33 cellular contexts compared by ENCODE assay signal in the genomic region with DNA sequence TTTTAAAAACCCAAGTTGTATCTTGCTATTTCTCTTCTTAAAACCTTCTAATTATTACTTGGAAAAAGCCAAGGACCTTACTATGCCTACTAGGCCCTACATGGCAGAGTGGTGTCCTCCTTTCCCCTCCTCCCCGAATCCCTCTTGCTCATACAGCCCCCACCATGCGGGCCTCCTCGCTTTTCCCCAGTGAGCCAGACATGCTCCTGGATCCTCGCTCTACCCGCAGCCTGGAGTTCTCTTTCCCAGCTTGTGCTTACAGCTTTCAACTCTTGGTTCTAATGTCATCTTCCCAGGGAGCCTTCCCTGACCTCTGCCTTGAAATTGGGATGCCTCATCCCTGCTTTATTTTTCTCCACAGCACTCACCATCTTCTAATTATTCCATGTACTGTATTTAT.
"Had no signal": no experiment of that assay in that cellular context is flagged by ENCODE, and none has a peak within 500 bp of the region (broad histone marks: within the 10 kb centered on the region; RNA-seq: fewer than 3 reads in every experiment).

No MANE protein-coding gene starts in this region.

- H3K9me3 Mint-ChIP-seq: activated B cell treated with CpG ODN at 0.5 μM for 24 hours; activated CD4-positive, alpha-beta memory T cell treated with anti-CD3 and anti-CD28 coated beads for 36 hours; activated CD4-positive, alpha-beta T cell treated with anti-CD3 and anti-CD28 coated beads, Interleukin-2, amount 10 ng/mL, durations not matched to agents 24 days and 14 days; activated CD8-positive, alpha-beta T cell treated with anti-CD3 and anti-CD28 coated beads for 36 hours; activated naive CD4-positive, alpha-beta T cell treated with anti-CD3 and anti-CD28 coated beads for 36 hours; activated naive CD4-positive, alpha-beta T cell treated with anti-CD3 and anti-CD28 coated beads, Interleukin-2, amount 50 U/mL, for 72 hours; activated naive CD8-positive, alpha-beta T cell treated with anti-CD3 and anti-CD28 coated beads for 36 hours; activated T-cell treated with anti-CD3 and anti-CD28 coated beads, Interleukin-2, amount 50 U/mL, for 4 hours; activated T-cell treated with anti-CD3 and anti-CD28 coated beads, Interleukin-2, amount 50 U/mL, for 72 hours; activated T-helper 1 cell treated with anti-CD3 and anti-CD28 coated beads, Interleukin-12 subunit alpha, Interleukin-12 subunit beta, Interleukin-2, Interleukin-4 antibody, amounts not matched to agents 30 ng/mL and 10 ng/mL and 1 ng/mL, durations not matched to agents 14 hours and 24 hours and 36 hours; activated T-helper 17 cell treated with anti-CD3 and anti-CD28 coated beads, Interleukin-2, amount 50 U/mL, for 72 hours; T-cell had no signal

- H3K36me3 Mint-ChIP-seq: activated CD4-positive, alpha-beta memory T cell treated with anti-CD3 and anti-CD28 coated beads for 36 hours; activated naive CD4-positive, alpha-beta T cell treated with anti-CD3 and anti-CD28 coated beads, Interleukin-2, amount 50 U/mL, for 72 hours; activated naive CD8-positive, alpha-beta T cell treated with anti-CD3 and anti-CD28 coated beads for 36 hours; T-cell had no signal

- H3K4me1 Mint-ChIP-seq: activated CD4-positive, alpha-beta T cell treated with anti-CD3 and anti-CD28 coated beads, Interleukin-2, amount 10 ng/mL, durations not matched to agents 24 days and 14 days; activated T-helper 17 cell treated with anti-CD3 and anti-CD28 coated beads, Interleukin-2, amount 50 U/mL, for 72 hours; T-cell had no signal

- H3K27ac Mint-ChIP-seq: activated B cell treated with CpG ODN at 0.5 μM for 24 hours; activated CD4-positive, alpha-beta memory T cell treated with anti-CD3 and anti-CD28 coated beads for 36 hours; activated CD4-positive, alpha-beta T cell treated with anti-CD3 and anti-CD28 coated beads, Interleukin-2, amount 10 ng/mL, durations not matched to agents 24 days and 14 days; activated CD8-positive, alpha-beta T cell treated with anti-CD3 and anti-CD28 coated beads for 36 hours; activated naive CD4-positive, alpha-beta T cell treated with anti-CD3 and anti-CD28 coated beads for 36 hours; activated naive CD4-positive, alpha-beta T cell treated with anti-CD3 and anti-CD28 coated beads, Interleukin-2, amount 50 U/mL, for 72 hours; activated naive CD8-positive, alpha-beta T cell treated with anti-CD3 and anti-CD28 coated beads for 36 hours; activated T-cell treated with anti-CD3 and anti-CD28 coated beads, Interleukin-2, amount 50 U/mL, for 72 hours; activated T-helper 1 cell treated with anti-CD3 and anti-CD28 coated beads, Interleukin-12 subunit alpha, Interleukin-12 subunit beta, Interleukin-2, Interleukin-4 antibody, amounts not matched to agents 30 ng/mL and 10 ng/mL and 1 ng/mL, durations not matched to agents 14 hours and 24 hours and 36 hours; activated T-helper 17 cell treated with anti-CD3 and anti-CD28 coated beads, Interleukin-2, amount 50 U/mL, for 72 hours; T-cell; T-helper 17 cell had no signal

- H3K27me3 Mint-ChIP-seq: activated CD4-positive, alpha-beta memory T cell treated with anti-CD3 and anti-CD28 coated beads for 36 hours; activated CD8-positive, alpha-beta T cell treated with anti-CD3 and anti-CD28 coated beads for 36 hours; activated T-helper 17 cell treated with anti-CD3 and anti-CD28 coated beads, Interleukin-2, amount 50 U/mL, for 72 hours had no signal

- H3K4me1 ChIP-seq: adrenal gland, body of pancreas, breast epithelium had no signal

- H3K4me3 ChIP-seq: adrenal gland, body of pancreas, breast epithelium had no signal

- H3K9me3 ChIP-seq: adrenal gland, body of pancreas, breast epithelium had no signal

- H3K27ac ChIP-seq: adrenal gland, body of pancreas, brain microvascular endothelial cell, breast epithelium, VCaP had no signal

- ATAC-seq: activated CD8-positive, alpha-beta T cell treated with anti-CD3 and anti-CD28 coated beads for 36 hours; activated naive CD4-positive, alpha-beta T cell treated with anti-CD3 and anti-CD28 coated beads, Interleukin-2, amount 50 U/mL, for 72 hours; activated T-cell treated with anti-CD3 and anti-CD28 coated beads, Interleukin-2, amount 50 U/mL, for 4 hours; activated T-cell treated with anti-CD3 and anti-CD28 coated beads, Interleukin-2, amount 50 U/mL, for 72 hours; activated T-helper 17 cell treated with anti-CD3 and anti-CD28 coated beads, Interleukin-2, amount 50 U/mL, for 72 hours; body of pancreas; T-cell; T-helper 17 cell had no signal

- H3K36me3 ChIP-seq: adrenal gland, brain microvascular endothelial cell, breast epithelium had no signal

- DNase-seq: activated B cell treated with CpG ODN at 0.5 μM for 24 hours; activated CD4-positive, alpha-beta memory T cell treated with anti-CD3 and anti-CD28 coated beads for 36 hours; activated CD4-positive, alpha-beta T cell treated with anti-CD3 and anti-CD28 coated beads for 4 hours; activated CD4-positive, alpha-beta T cell treated with anti-CD3 and anti-CD28 coated beads, Interleukin-2, amount 10 ng/mL, durations not matched to agents 24 days and 14 days; activated CD4-positive, alpha-beta T cell treated with anti-CD3 and anti-CD28 coated beads, Interleukin-2, amount 50 U/mL, for 1 hour; activated CD4-positive, alpha-beta T cell treated with anti-CD3 and anti-CD28 coated beads, Interleukin-2, amount 50 U/mL, for 4 hours; activated CD4-positive, CD25-positive, alpha-beta regulatory T cell treated with anti-CD3 and anti-CD28 coated beads, Interleukin-2, amount 50 U/mL, for 72 hours; activated CD8-positive, alpha-beta memory T cell treated with anti-CD3 and anti-CD28 coated beads, Interleukin-2, amount 50 U/mL, for 4 hours; activated CD8-positive, alpha-beta T cell treated with anti-CD3 and anti-CD28 coated beads for 36 hours; activated effector memory CD4-positive, alpha-beta T cell treated with anti-CD3 and anti-CD28 coated beads, Interleukin-2, amount 50 U/mL, for 16 hours; activated gamma-delta T cell treated with Interleukin-2 at 50 U/mL for 16 hours; activated naive CD4-positive, alpha-beta T cell; activated naive CD4-positive, alpha-beta T cell treated with anti-CD3 and anti-CD28 coated beads for 36 hours; activated naive CD4-positive, alpha-beta T cell treated with anti-CD3 and anti-CD28 coated beads, Interleukin-2, amount 50 U/mL, for 16 hours; activated naive CD8-positive, alpha-beta T cell treated with anti-CD3 and anti-CD28 coated beads for 36 hours; activated T-cell treated with anti-CD3 and anti-CD28 coated beads for 4 hours; activated T-cell treated with anti-CD3 and anti-CD28 coated beads, Interleukin-2, amount 50 U/mL, for 1 hour; activated T-cell treated with anti-CD3 and anti-CD28 coated beads, Interleukin-2, amount 50 U/mL, for 4 hours; activated T-cell treated with anti-CD3 and anti-CD28 coated beads, Interleukin-2, amount 50 U/mL, for 72 hours; adrenal gland; amniotic stem cell; body of pancreas; brain microvascular endothelial cell; central memory CD4-positive, alpha-beta T cell; T-cell; T-helper 17 cell had no signal

- H3K27me3 ChIP-seq: body of pancreas, breast epithelium had no signal

- H3K4me3 Mint-ChIP-seq: activated B cell treated with CpG ODN at 0.5 μM for 24 hours; activated CD4-positive, alpha-beta memory T cell treated with anti-CD3 and anti-CD28 coated beads for 36 hours; activated CD4-positive, alpha-beta T cell treated with anti-CD3 and anti-CD28 coated beads, Interleukin-2, amount 10 ng/mL, durations not matched to agents 24 days and 14 days; activated CD8-positive, alpha-beta T cell treated with anti-CD3 and anti-CD28 coated beads for 36 hours; activated naive CD4-positive, alpha-beta T cell treated with anti-CD3 and anti-CD28 coated beads for 36 hours; activated naive CD8-positive, alpha-beta T cell treated with anti-CD3 and anti-CD28 coated beads for 36 hours; activated T-cell treated with anti-CD3 and anti-CD28 coated beads, Interleukin-2, amount 50 U/mL, for 4 hours; activated T-cell treated with anti-CD3 and anti-CD28 coated beads, Interleukin-2, amount 50 U/mL, for 72 hours; activated T-helper 1 cell treated with anti-CD3 and anti-CD28 coated beads, Interleukin-12 subunit alpha, Interleukin-12 subunit beta, Interleukin-2, Interleukin-4 antibody, amounts not matched to agents 30 ng/mL and 10 ng/mL and 1 ng/mL, durations not matched to agents 14 hours and 24 hours and 36 hours; activated T-helper 17 cell treated with anti-CD3 and anti-CD28 coated beads, Interleukin-2, amount 50 U/mL, for 72 hours; T-cell; T-helper 17 cell had no signal

- FAIRE-seq: astrocyte, TTC549 had no signal
